26 cellular contexts compared by ENCODE assay signal in genomic region chr10:50574932-50575331, GRCh38.
"Had no signal": no experiment of that assay in that cellular context is flagged by ENCODE, and none has a peak within 500 bp of the region (broad histone marks: within the 10 kb centered on the region; RNA-seq: fewer than 3 reads in every experiment).

No MANE protein-coding gene starts in this region.

- FAIRE-seq: urothelium cell line had no signal

- H3K27ac ChIP-seq: stomach, suprapubic skin, testis, thoracic aorta, tibial artery, transverse colon, upper lobe of left lung, upper lobe of right lung, uterus, vagina had no signal

- H3K4me3 ChIP-seq: stomach, suprapubic skin, testis, thoracic aorta, thyroid gland, tibial artery, tibial nerve, transverse colon, upper lobe of left lung, upper lobe of right lung, uterus, vagina had no signal

- H3K9me3 ChIP-seq: stomach, suprapubic skin, testis, thoracic aorta, thyroid gland, tibial artery, tibial nerve, upper lobe of left lung, upper lobe of right lung, uterus, vagina had no signal

- H3K36me3 ChIP-seq: stomach, suprapubic skin, thoracic aorta, thyroid gland, tibial artery, tibial nerve, transverse colon, upper lobe of left lung, upper lobe of right lung, uterus, vagina had no signal

- ATAC-seq: stimulated activated effector memory CD8-positive, alpha-beta T cell treated with anti-CD3 and anti-CD28 coated beads, Interleukin-12 subunit alpha, Interleukin-12 subunit beta, amount 100 ng/mL, for 72 hours; stimulated activated memory B cell treated with anti-CD40 and anti-IgM and Interleukin-4, amounts not matched to agents 10 μg/mL and 1 μg/mL and 100 μg/mL, for 72 hours; stimulated activated naive B cell treated with anti-CD40 and anti-IgM and Interleukin-4, amounts not matched to agents 10 μg/mL and 1 μg/mL and 100 μg/mL, for 72 hours; stimulated activated naive CD8-positive, alpha-beta T cell treated with anti-CD3 and anti-CD28 coated beads, Interleukin-15, amount 100 ng/mL, for 72 hours; stimulated activated naive CD8-positive, alpha-beta T cell treated with anti-CD3 and anti-CD28 coated beads, Interleukin-15, Interleukin-2, amounts not matched to agents 100 U/mL and 50 U/mL, for 24 hours; upper lobe of right lung had no signal

- DNase-seq: stimulated activated CD4-positive, alpha-beta T cell treated with anti-CD3 and anti-CD28 coated beads, Interleukin-2, amount 100 ng/mL, for 48 hours; stimulated activated CD4-positive, alpha-beta T cell treated with anti-CD3 and anti-CD28 coated beads, Interleukin-4, amount 100 ng/mL, for 1 hour; stimulated activated CD4-positive, alpha-beta T cell treated with anti-CD3 and anti-CD28 coated beads, Interleukin-4, amount 100 ng/mL, for 24 hours; stimulated activated CD4-positive, alpha-beta T cell treated with anti-CD3 and anti-CD28 coated beads, Interleukin-4, amount 100 ng/mL, for 4 hours; stimulated activated CD8-positive, alpha-beta memory T cell treated with anti-CD3 and anti-CD28 coated beads, Interleukin-4, amount 100 ng/mL, for 48 hours; stimulated activated naive B cell treated with anti-CD40 and anti-IgM and Interleukin-4, amounts not matched to agents 10 μg/mL and 1 μg/mL and 100 μg/mL, for 72 hours; stimulated activated naive CD4-positive, alpha-beta T cell; stimulated activated naive CD4-positive, alpha-beta T cell treated with Interleukin-2 at 50 U/mL for 16 hours; stimulated activated naive CD8-positive, alpha-beta T cell treated with anti-CD3 and anti-CD28 coated beads, Interleukin-15, amount 100 ng/mL, for 72 hours; stimulated activated naive CD8-positive, alpha-beta T cell treated with anti-CD3 and anti-CD28 coated beads, Interleukin-15, Interleukin-2, amounts not matched to agents 100 U/mL and 50 U/mL, for 24 hours; stomach; substantia nigra; testis; thyroid gland; tibial artery; transverse colon; upper lobe of left lung; upper lobe of right lung; uterus had no signal

- H3K4me1 ChIP-seq: uterus had no signal

- H3K27me3 ChIP-seq: stomach, suprapubic skin, testis, thyroid gland, tibial artery, tibial nerve, transverse colon, upper lobe of left lung, upper lobe of right lung, uterus, vagina had no signal
